In the genomic region with DNA sequence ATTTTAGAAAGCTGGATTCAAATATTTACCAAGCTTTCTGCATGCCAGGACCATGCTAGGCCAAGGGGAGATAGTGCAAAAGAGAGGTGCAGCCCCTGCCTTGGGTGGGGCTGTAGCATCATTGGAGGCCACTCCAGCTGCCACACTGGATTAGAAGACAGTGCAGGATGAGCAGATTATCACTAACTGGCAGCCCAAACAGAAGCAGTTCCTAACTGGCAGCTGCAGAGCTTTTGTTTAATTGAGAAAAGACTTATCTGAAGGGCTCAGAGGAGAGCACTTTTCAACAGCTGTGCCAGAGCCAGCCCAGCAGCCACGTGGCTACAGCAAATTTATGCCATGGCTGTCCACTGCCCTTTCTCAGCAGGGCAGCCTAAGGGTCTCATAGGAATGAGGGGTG, we compare ENCODE assay signal across 1 cellular context.
A peak's percentile ranks its signal among the peaks of the same experiment; 100 is the strongest.
TF ChIP-seq lines count a peak whose summit lies in the region.

No MANE protein-coding gene starts in this region.

TF ChIP-seq in K562, 482 proteins besides CTCF, POLR2A, EP300 and RAD21:
- no peak for TF ChIP-seq MYBL2 (IDR thresholded peaks at IDR 0.05; ENCODE audit: low read depth)
- no peak for TF ChIP-seq MYBL2 (CRISPR knock-in tag; IDR thresholded peaks at IDR 0.05; ENCODE audit: borderline replicate concordance)
- no peak for TF ChIP-seq ERF (CRISPR knock-in tag; IDR thresholded peaks at IDR 0.05)
- TF ChIP-seq PPARD (CRISPR knock-in tag; IDR thresholded peaks at IDR 0.05), result no peak
- peak; percentile 82 for TF ChIP-seq CBFA2T3 (IDR thresholded peaks at IDR 0.05)
- no peak for TF ChIP-seq ZNF239 (CRISPR knock-in tag; IDR thresholded peaks at IDR 0.05)
- TF ChIP-seq NCOR1 (IDR thresholded peaks at IDR 0.05), result peak; percentile 53
- peak; percentile 19; the same call in 1 of the 2 replicates for TF ChIP-seq STAT5A (IDR thresholded peaks at IDR 0.05; ENCODE audit: borderline replicate concordance, low read length)
- TF ChIP-seq, protein P1, sequence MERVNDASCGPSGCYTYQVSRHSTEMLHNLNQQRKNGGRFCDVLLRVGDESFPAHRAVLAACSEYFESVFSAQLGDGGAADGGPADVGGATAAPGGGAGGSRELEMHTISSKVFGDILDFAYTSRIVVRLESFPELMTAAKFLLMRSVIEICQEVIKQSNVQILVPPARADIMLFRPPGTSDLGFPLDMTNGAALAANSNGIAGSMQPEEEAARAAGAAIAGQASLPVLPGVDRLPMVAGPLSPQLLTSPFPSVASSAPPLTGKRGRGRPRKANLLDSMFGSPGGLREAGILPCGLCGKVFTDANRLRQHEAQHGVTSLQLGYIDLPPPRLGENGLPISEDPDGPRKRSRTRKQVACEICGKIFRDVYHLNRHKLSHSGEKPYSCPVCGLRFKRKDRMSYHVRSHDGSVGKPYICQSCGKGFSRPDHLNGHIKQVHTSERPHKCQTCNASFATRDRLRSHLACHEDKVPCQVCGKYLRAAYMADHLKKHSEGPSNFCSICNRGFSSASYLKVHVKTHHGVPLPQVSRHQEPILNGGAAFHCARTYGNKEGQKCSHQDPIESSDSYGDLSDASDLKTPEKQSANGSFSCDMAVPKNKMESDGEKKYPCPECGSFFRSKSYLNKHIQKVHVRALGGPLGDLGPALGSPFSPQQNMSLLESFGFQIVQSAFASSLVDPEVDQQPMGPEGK (CRISPR knock-in tag; IDR thresholded peaks at IDR 0.05; ENCODE audit: borderline replicate concordance), result no peak
- TF ChIP-seq TAL1 (IDR thresholded peaks at IDR 0.05), result peak; percentile 51; the same call in 1 of the 2 replicates
- peak; percentile 12; the same call in 1 of the 2 replicates for TF ChIP-seq TEAD4 (IDR thresholded peaks at IDR 0.05; ENCODE audit: low read length)
- TF ChIP-seq TEAD4 (CRISPR knock-in tag; IDR thresholded peaks at IDR 0.05; ENCODE audit: borderline replicate concordance), result no peak
- TF ChIP-seq CBFA2T2 (conservative IDR thresholded peaks at IDR 0.05), result peak; percentile 76
- TF ChIP-seq, protein P2, sequence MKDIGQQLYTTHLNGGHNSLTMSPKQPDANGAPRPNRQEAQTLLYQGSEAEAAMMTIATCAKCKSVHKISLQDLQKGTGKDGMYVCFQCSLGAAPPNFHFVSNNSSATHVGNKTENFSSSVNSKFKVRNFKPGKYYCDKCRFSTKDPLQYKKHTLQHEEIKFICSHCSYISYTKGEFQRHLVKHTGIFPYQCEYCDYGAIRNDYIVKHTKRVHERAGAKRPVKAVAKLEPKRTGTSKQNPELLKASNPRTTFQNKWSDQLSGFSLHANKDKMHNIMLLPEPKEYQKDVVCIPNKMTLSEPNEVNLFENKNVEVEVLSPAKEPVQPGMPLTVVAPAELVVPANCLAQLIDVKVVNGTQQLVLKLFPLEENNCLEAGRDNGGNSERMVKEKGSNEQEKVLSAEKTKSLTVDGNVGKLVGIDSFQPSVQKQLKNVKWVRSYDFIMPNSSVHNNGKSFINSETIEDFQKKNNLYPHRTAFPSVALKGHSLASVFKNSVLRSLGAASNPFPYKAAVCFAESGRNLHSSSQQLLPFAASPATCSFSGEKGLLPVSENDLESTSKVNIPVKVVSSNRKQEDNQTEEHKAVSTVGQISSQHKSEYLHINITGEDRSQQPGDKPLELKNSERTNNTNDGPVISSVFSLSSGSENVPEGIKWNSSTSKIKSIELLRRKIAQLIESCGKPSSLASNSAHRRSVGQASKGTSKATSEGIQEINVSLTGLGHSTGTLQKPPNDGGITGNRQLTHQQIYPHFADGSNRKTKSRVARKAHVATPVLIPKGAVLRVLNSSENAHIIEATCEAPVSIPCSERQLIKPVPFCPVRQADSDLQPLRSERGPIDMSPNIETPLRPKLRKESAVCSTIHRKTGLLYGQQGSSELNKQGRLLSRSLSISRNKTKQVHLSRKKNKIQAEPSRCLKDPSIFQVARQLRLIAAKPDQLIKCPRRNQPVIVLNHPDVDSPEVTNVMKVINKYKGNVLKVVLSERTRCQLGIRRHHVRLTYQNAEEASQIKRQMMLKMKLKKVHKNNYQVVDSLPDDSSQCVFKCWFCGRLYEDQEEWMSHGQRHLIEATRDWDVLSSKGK (CRISPR knock-in tag; IDR thresholded peaks at IDR 0.05), result no peak
